In genomic region chr4:53717064-53717549, GRCh38 we compare ENCODE assay signal across 18 cellular contexts.
DNase-seq lines count a peak whose midpoint lies in the region; ATAC-seq lines count a peak whose summit lies in the region.
"Had no signal": no experiment of that assay in that cellular context is flagged by ENCODE, and none has a peak within 500 bp of the region (broad histone marks: within the 10 kb centered on the region; RNA-seq: fewer than 3 reads in every experiment).

No MANE protein-coding gene starts in this region.

- H3K9me3 ChIP-seq in adipocyte (ENCODE audit: control insufficient read depth, low read length) (no peaks in the 10 kb centered on the region), aorta (ENCODE audit: control insufficient read depth, low read length) (no peaks in the 10 kb centered on the region)
- H3K9me3 ChIP-seq: HAP-1 had no signal

- peak overlapping the region in 1 of 2 donors; percentile 83 for H3K27ac ChIP-seq in aorta (ENCODE audit: low read depth in 1 of 2, low read length in 2 of 2)

- peaks cover 45% of the 10 kb centered on the region for H3K4me1 ChIP-seq in adipocyte (ENCODE audit: control insufficient read depth, insufficient read depth, low read length)
- peaks cover 3 to 6% of the 10 kb centered on the region in 2 donors for H3K4me1 ChIP-seq in aorta (ENCODE audit: control insufficient read depth in 1 of 2, insufficient read depth in 2 of 2, low read length in 2 of 2)
- H3K4me1 ChIP-seq: HAP-1 had no signal

- 23 to 25% methylated on average over 4 of the region's 4 CpGs for WGBS in aorta, 2 donors

- peak overlapping the region; percentile 76 for H3K9ac ChIP-seq in adipocyte (ENCODE audit: low read length)

- ATAC-seq in left lobe of liver (peak; percentile 55), aorta (ENCODE audit: low FRiP score) (peak; percentile 50), GM21360 (IDR thresholded peaks at IDR 0.05; ENCODE audit: unreplicated experiment) (no peak)

- DNase-seq in SIG-M5 treated with dmso at 0.1 percent for 504 hours (lab: John Stamatoyannopoulos, UW; ENCODE audit: unreplicated experiment) (peak; percentile 10), SIG-M5 (lab: John Stamatoyannopoulos, UW) (no peak), adipocyte (ENCODE audit: low read depth) (no peak), left lobe of liver (ENCODE audit: low spot score) (no peak), aorta (no peak), NCI-H1092 (lab: John Stamatoyannopoulos, UW) (no peak), NCI-H1436 treated with DMSO at 0.1 percent for 48 hours (lab: John Stamatoyannopoulos, UW) (no peak)
- DNase-seq: 8988T; activated CD4-positive, CD25-positive, alpha-beta regulatory T cell; activated naive CD4-positive, alpha-beta T cell treated with Interleukin-2 at 50 U/mL for 16 hours; CD4-positive, alpha-beta memory T cell; effector CD4-positive, alpha-beta T cell; NCI-H226; occipital lobe; OCI-M1; SW 1271 had no signal

- H3K4me3 ChIP-seq in adipocyte (ENCODE audit: low read length) (peak overlapping the region; percentile 7), aorta (ENCODE audit: low read length in 2 of 2) (no peak overlapping the region)
- H3K4me3 ChIP-seq: HAP-1 had no signal

- intact Hi-C loops in aorta (cut with DNase I), result loop anchor here in 1 of 2 donors (10.0 kb wide), 2 partner anchors 348 to 702 kb away; partner anchors contain the start of gene CHIC2

- H3K36me3 ChIP-seq in adipocyte (ENCODE audit: control insufficient read depth, insufficient read depth, low read length, severe bottlenecking), result no peaks in the 10 kb centered on the region
- H3K36me3 ChIP-seq in aorta (ENCODE audit: control insufficient read depth in 1 of 2, insufficient read depth in 2 of 2, low read length in 1 of 2), result no peaks in the 10 kb centered on the region
- H3K36me3 ChIP-seq: HAP-1 had no signal

- no peaks in the 10 kb centered on the region for H3K27me3 ChIP-seq in adipocyte (replicated peaks; ENCODE audit: control insufficient read depth, insufficient read depth, low read length)
- no peaks in the 10 kb centered on the region for H3K27me3 ChIP-seq in aorta (ENCODE audit: control insufficient read depth in 1 of 2, insufficient read depth in 2 of 2, low read length in 1 of 2)
